8 cellular contexts compared by ENCODE assay signal in genomic region chr4:48275247-48275646, GRCh38. TPM values are rescaled to one million over a fixed set of nuclear protein-coding genes. Genes with fewer than 3 reads are reported as not detected.
DNase-seq lines count a peak whose midpoint lies in the region; ATAC-seq and TF ChIP-seq lines count a peak whose summit lies in the region.

No MANE protein-coding gene starts in this region.

- intact Hi-C loops in left ventricle myocardium superior (cut with micrococcal nuclease): loop anchor here (10.0 kb wide), 1 partner anchor 130 kb away; no protein-coding TSS in a partner anchor

- DNase-seq in NCI-H345 (lab: John Stamatoyannopoulos, UW): peak; percentile 1
- DNase-seq in NCI-H345 treated with DMSO at 0.1 percent for 48 hours (lab: John Stamatoyannopoulos, UW; ENCODE audit: unreplicated experiment): no peak
- no peak for DNase-seq in left ventricle myocardium superior
- DNase-seq in DMS79 (lab: John Stamatoyannopoulos, UW): no peak

- peak; percentile 52 for ATAC-seq in HG03045 (IDR thresholded peaks at IDR 0.05; ENCODE audit: unreplicated experiment)
- ATAC-seq in SK-N-SH treated with all-trans-retinoic acid at 6 μM for 48 hours: peak; percentile 82
- ATAC-seq in left ventricle myocardium superior: peak; percentile 53
- no peak for ATAC-seq in HG03460 (IDR thresholded peaks at IDR 0.05; ENCODE audit: unreplicated experiment)
- ATAC-seq in HG03025 (IDR thresholded peaks at IDR 0.05; ENCODE audit: low FRiP score, unreplicated experiment): no peak

TF ChIP-seq in SK-N-SH treated with all-trans-retinoic acid at 6 μM for 48 hours, 23 proteins besides CTCF, POLR2A, EP300 and RAD21:
- TF ChIP-seq PPARA (CRISPR knock-in tag; IDR thresholded peaks at IDR 0.05; ENCODE audit: borderline replicate concordance) (no peak), ZNF565 (CRISPR knock-in tag; conservative IDR thresholded peaks at IDR 0.05; ENCODE audit: low read depth) (no peak)

RNA-seq across cellular contexts. Expression of gene TEC, which starts 5.6 kb away (rescaled TPM):
- 2.2 TPM for total RNA-seq in left ventricle myocardium superior

Comparison
In these comparisons a context has a peak if more than half of its experiments do, and no peak if none do; other contexts are left out.
1. ATAC-seq: peak in HG03045 (single experiment), SK-N-SH treated with all-trans-retinoic acid at 6 μM for 48 hours (single experiment) and left ventricle myocardium superior (single experiment); none in HG03460 (single experiment) and HG03025 (single experiment).